ENCODE assay signal across 17 cellular contexts in genomic region chr13:22081430-22081829, GRCh38.
DNase-seq lines count a peak whose midpoint lies in the region; ATAC-seq, FAIRE-seq and TF ChIP-seq lines count a peak whose summit lies in the region.
"Had no signal": no experiment of that assay in that cellular context is flagged by ENCODE, and none has a peak within 500 bp of the region (broad histone marks: within the 10 kb centered on the region; RNA-seq: fewer than 3 reads in every experiment).

No MANE protein-coding gene starts in this region.

- H3K36me3 Mint-ChIP-seq in central memory CD8-positive, alpha-beta T cell (ENCODE audit: insufficient read depth): no peaks in the 10 kb centered on the region
- H3K36me3 Mint-ChIP-seq: CD4-positive, alpha-beta memory T cell had no signal

- H3K4me1 Mint-ChIP-seq in central memory CD8-positive, alpha-beta T cell: peaks cover 19% of the 10 kb centered on the region

- peak overlapping the region; percentile 63 for H3K27ac Mint-ChIP-seq in central memory CD8-positive, alpha-beta T cell (ENCODE audit: low read depth)

- no peaks in the 10 kb centered on the region for H3K27me3 Mint-ChIP-seq in central memory CD8-positive, alpha-beta T cell

- no peak for ATAC-seq in central memory CD8-positive, alpha-beta T cell (replicated peaks; ENCODE audit: extremely low read depth, poor library complexity, severe bottlenecking)
- ATAC-seq: PC-3 had no signal

- H3K4me3 Mint-ChIP-seq in central memory CD8-positive, alpha-beta T cell: no peak overlapping the region

- FAIRE-seq in GM12892 (lab: Jason Lieb, UNC): no peak

- no peaks in the 10 kb centered on the region for H3K9me3 Mint-ChIP-seq in central memory CD8-positive, alpha-beta T cell

- DNase-seq in SHP77 (lab: John Stamatoyannopoulos, UW) (peak; percentile 19 to 39), SHP77 treated with DMSO at 0.1 percent for 48 hours (lab: John Stamatoyannopoulos, UW) (no peak), NCI-H2029 (lab: John Stamatoyannopoulos, UW) (peak; percentile 46), NCI-H2196 treated with DMSO at 0.1 percent for 48 hours (lab: John Stamatoyannopoulos, UW; ENCODE audit: unreplicated experiment) (peak; percentile 10), dermis blood vessel endothelial cell (no peak), NCI-H1417 (lab: John Stamatoyannopoulos, UW) (no peak), GM12892 (ENCODE audit: insufficient read length) (no peak)
- DNase-seq in central memory CD8-positive, alpha-beta T cell (ENCODE audit: low spot score in 2 of 2): no peak
- DNase-seq: CD4-positive, alpha-beta memory T cell; GDM1; IMR-90; NCI-H187; NCI-H2227 treated with DMSO at 0.1 percent for 48 hours; NCI-H82; PC-3; RPMI8226; T-helper 1 cell had no signal

- no peak for TF ChIP-seq POLR2A in GM12892 (IDR thresholded peaks at IDR 0.05; ENCODE audit: low read depth, low read length)

Comparison
In these comparisons a context has a peak if more than half of its experiments do, and no peak if none do; other contexts are left out.
1. DNase-seq: peak in SHP77 (2 of 2), NCI-H2029 (single experiment) and NCI-H2196 treated with DMSO at 0.1 percent for 48 hours (single experiment); none in SHP77 treated with DMSO at 0.1 percent for 48 hours (single experiment), central memory CD8-positive, alpha-beta T cell (0 of 2), dermis blood vessel endothelial cell (single experiment), NCI-H1417 (0 of 3) and GM12892 (single experiment).